ENCODE assay signal across 14 cellular contexts in the genomic region with DNA sequence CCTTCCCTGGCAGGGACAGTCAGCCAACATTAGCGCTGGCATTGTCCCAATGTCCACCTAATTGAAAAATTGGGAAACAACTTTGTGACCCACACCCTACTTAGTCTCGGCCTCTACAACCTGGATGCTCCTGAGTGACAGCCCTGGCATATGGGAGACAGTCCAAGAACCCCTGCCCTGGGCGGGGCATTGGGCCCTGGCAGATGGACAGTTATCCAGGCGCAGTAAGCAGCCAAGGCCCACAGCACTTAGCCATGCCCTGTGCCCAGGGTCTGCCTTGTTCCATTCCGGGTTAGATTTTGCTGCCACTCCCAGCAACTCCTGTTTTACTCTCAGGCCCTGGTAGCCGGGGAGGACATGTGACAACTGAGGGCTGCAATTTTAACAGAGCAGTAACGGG.
"Had no signal": no experiment of that assay in that cellular context is flagged by ENCODE, and none has a peak within 500 bp of the region (broad histone marks: within the 10 kb centered on the region; RNA-seq: fewer than 3 reads in every experiment).

No MANE protein-coding gene starts in this region.

- H3K27me3 ChIP-seq: thyroid gland, vagina had no signal

- H3K9me3 ChIP-seq: stomach, thyroid gland had no signal

- H3K4me3 ChIP-seq: lung, stomach, thyroid gland, vagina had no signal

- H3K4me1 ChIP-seq: thyroid gland had no signal

- H3K27ac ChIP-seq: brain microvascular endothelial cell, stomach, thyroid gland, vagina had no signal

- ATAC-seq: activated CD8-positive, alpha-beta memory T cell treated with anti-CD3 and anti-CD28 coated beads, Interleukin-2, amount 10 ng/mL, durations not matched to agents 7 days and 5 days; esophagus mucosa had no signal

- H3K36me3 ChIP-seq: brain microvascular endothelial cell, stomach, thyroid gland, vagina had no signal

- DNase-seq: activated CD4-positive, alpha-beta T cell treated with anti-CD3 and anti-CD28 coated beads, Interleukin-2, amount 50 U/mL, for 48 hours; activated CD4-positive, CD25-positive, alpha-beta regulatory T cell treated with anti-CD3 and anti-CD28 coated beads, Interleukin-2, amount 50 U/mL, for 72 hours; activated CD8-positive, alpha-beta memory T cell treated with anti-CD3 and anti-CD28 coated beads, Interleukin-2, amount 10 ng/mL, durations not matched to agents 7 days and 5 days; activated gamma-delta T cell; activated naive CD8-positive, alpha-beta T cell treated with anti-CD3 and anti-CD28 coated beads for 36 hours; activated T-cell treated with anti-CD3 and anti-CD28 coated beads, Interleukin-2, amount 50 U/mL, for 24 hours; brain microvascular endothelial cell; cerebellar nuclear complex; stimulated activated CD4-positive, alpha-beta T cell treated with anti-CD3 and anti-CD28 coated beads, Interleukin-15, amount 100 ng/mL, for 24 hours; stomach; thyroid gland had no signal
